In genomic region chr13:114033541-114034315, GRCh38 we compare ENCODE assay signal across 1 cellular context.
TF ChIP-seq lines count a peak whose summit lies in the region.

No MANE protein-coding gene starts in this region.

TF ChIP-seq in IMR-90, 13 proteins besides CTCF, POLR2A, EP300 and RAD21 (continued from another document):
- TF ChIP-seq ELK1 (IDR thresholded peaks at IDR 0.05; ENCODE audit: borderline replicate concordance, low read depth, low read length), result no peak
